12 cellular contexts compared by ENCODE assay signal in the genomic region with DNA sequence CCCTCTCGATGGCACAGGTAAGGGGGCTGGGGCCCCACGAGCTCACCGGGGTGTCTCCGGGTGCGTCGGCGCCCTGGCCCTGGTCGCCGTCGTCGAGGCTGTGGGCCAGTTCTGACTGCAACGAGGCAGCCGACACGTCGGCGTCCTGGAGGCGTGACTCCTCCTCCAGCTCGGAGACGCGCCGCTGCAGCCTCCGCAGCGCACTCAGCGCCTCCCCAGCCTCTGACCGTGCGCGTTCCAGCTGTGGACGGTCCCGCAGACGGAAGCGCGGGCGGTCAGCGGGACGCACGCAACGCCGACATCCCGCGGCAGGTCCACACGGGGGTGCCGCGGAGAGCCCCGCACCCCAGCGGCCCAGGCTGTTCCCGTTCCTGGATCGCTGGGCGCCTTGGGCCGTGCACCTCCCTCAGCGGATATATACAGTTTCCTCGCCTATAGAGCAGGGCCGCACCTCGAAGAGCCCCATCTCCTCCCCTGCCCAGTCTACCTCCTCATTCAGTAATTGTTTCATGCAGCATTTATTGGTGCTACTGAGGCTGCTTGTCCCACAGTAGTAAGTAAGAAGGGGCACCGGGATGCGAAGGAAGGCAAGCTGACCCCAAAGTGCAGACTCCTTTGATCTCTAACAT. TPM values are rescaled to one million over a fixed set of nuclear protein-coding genes. Genes with fewer than 3 reads are reported as not detected.
DNase-seq lines count a peak whose midpoint lies in the region; ATAC-seq, FAIRE-seq and TF ChIP-seq lines count a peak whose summit lies in the region.
"Had no signal": no experiment of that assay in that cellular context is flagged by ENCODE, and none has a peak within 500 bp of the region (broad histone marks: within the 10 kb centered on the region; RNA-seq: fewer than 3 reads in every experiment).

No MANE protein-coding gene starts in this region.

- H2AFZ ChIP-seq in endothelial cell of umbilical vein (ENCODE audit: low read depth, low read length) = no peak overlapping the region

- no peaks in the 10 kb centered on the region for H3K9me1 ChIP-seq in endothelial cell of umbilical vein (replicated peaks; ENCODE audit: control insufficient read depth, extremely low read depth, insufficient read depth, low read length)

- peaks cover 19% of the 10 kb centered on the region for H3K27me3 Mint-ChIP-seq in chondrocyte (ENCODE audit: low read depth)

- no peaks in the 10 kb centered on the region for H3K9me3 Mint-ChIP-seq in chondrocyte (ENCODE audit: low read depth)

- peaks cover 36 to 41% of the 10 kb centered on the region in 2 experiments for H3K27me3 ChIP-seq in endothelial cell of umbilical vein (ENCODE audit: control insufficient read depth in 2 of 2, insufficient read depth in 2 of 2, low read length in 2 of 2)
- no peaks in the 10 kb centered on the region for H3K27me3 ChIP-seq in ascending aorta

- no peaks in the 10 kb centered on the region for H4K20me1 ChIP-seq in endothelial cell of umbilical vein (replicated peaks; ENCODE audit: control insufficient read depth, extremely low read depth, insufficient read depth, low read length)

- no peak overlapping the region for H3K4me3 ChIP-seq in endothelial cell of umbilical vein (replicated peaks in 1 of 3; ENCODE audit: insufficient read depth in 1 of 3, low read depth in 1 of 3, low read length in 3 of 3)
- H3K4me3 ChIP-seq in ascending aorta = peak overlapping the region in 1 of 2 donors; percentile 46

- no peak overlapping the region for H3K9ac ChIP-seq in endothelial cell of umbilical vein (replicated peaks; ENCODE audit: extremely low read depth, insufficient read depth, low read length)

- intact Hi-C loops in endothelial cell of umbilical vein (cut with micrococcal nuclease) (loop anchor here (2.0 kb wide), 1 partner anchor 29 kb away; no protein-coding TSS in a partner anchor), ascending aorta (cut with DNase I) (loop anchor here (2.0 to 10.0 kb wide), 3 partner anchors 29 to 495 kb away; a partner anchor contains a TSS)

- H3K79me2 ChIP-seq in endothelial cell of umbilical vein (ENCODE audit: control insufficient read depth, insufficient read depth, low read length) = no peaks in the 10 kb centered on the region

- H3K4me3 Mint-ChIP-seq in chondrocyte (ENCODE audit: unreplicated experiment) = no peak overlapping the region

- H3K27ac Mint-ChIP-seq in chondrocyte (ENCODE audit: unreplicated experiment) = no peak overlapping the region

- dilution Hi-C loops in endothelial cell of umbilical vein (cut with MboI; ENCODE audit: extremely low pct_ligation_motif_present, low sequenced_read_pairs) = no loop called here

- POLR2A ChIA-PET in endothelial cell of umbilical vein (lab: Charles Lee) = no interaction called here

- no peaks in the 10 kb centered on the region for H3K4me1 Mint-ChIP-seq in chondrocyte (ENCODE audit: low read depth)

- CTCF ChIA-PET in endothelial cell of umbilical vein (lab: Charles Lee) = interaction anchor here (1.5 to 8.8 kb wide), 7 partner anchors 9 to 121 kb away, joined by 4 to 200 read pairs (median 57); a partner anchor contains a TSS

- no TSS peak for BruUV-seq in endothelial cell of umbilical vein (replicated peaks; lab: Mats Ljungman, UMichigan)

- TF ChIP-seq CTCF in endothelial cell of umbilical vein (IDR thresholded peaks at IDR 0.05; ENCODE audit: extremely low read depth in 1 of 2, insufficient read depth in 1 of 2, low read depth in 1 of 2, low read length in 2 of 2) = no peak
- no peak for TF ChIP-seq CTCF in ascending aorta (IDR thresholded peaks at IDR 0.05)
- TF ChIP-seq CTCF in chondrocyte (IDR thresholded peaks at IDR 0.05) = no peak

- H3K4me1 ChIP-seq in endothelial cell of umbilical vein (ENCODE audit: control insufficient read depth, extremely low read depth, insufficient read depth, low read length) = no peaks in the 10 kb centered on the region
- H3K4me1 ChIP-seq in ascending aorta = peaks cover 0 to 12% of the 10 kb centered on the region in 2 donors

- DNase-seq in NCI-H748 (lab: John Stamatoyannopoulos, UW; ENCODE audit: unreplicated experiment) (peak; percentile 46), NCI-H748 treated with DMSO at 0.1 percent for 48 hours (lab: John Stamatoyannopoulos, UW) (no peak), endothelial cell of umbilical vein (ENCODE audit: low read depth, low spot score) (no peak), ascending aorta (ENCODE audit: low spot score in 2 of 2) (no peak), chondrocyte (ENCODE audit: low spot score) (no peak)
- DNase-seq in activated CD4-positive, alpha-beta T cell treated with anti-CD3 and anti-CD28 coated beads for 48 hours = peak; percentile 69
- DNase-seq in stimulated activated CD4-positive, alpha-beta T cell treated with anti-CD3 and anti-CD28 coated beads, Interleukin-4, amount 100 ng/mL, for 24 hours = peak; percentile 38
- DNase-seq: AML-193 had no signal

- H3K9me3 ChIP-seq in endothelial cell of umbilical vein (replicated peaks; ENCODE audit: control insufficient read depth, insufficient read depth, low read length) = no peaks in the 10 kb centered on the region
- H3K9me3 ChIP-seq in ascending aorta = no peaks in the 10 kb centered on the region

- H3K36me3 ChIP-seq in endothelial cell of umbilical vein (ENCODE audit: control insufficient read depth in 2 of 2, extremely low read depth in 1 of 2, insufficient read depth in 2 of 2, low read length in 2 of 2) (peaks cover 0 to 9% of the 10 kb centered on the region in 2 experiments), ascending aorta (peaks cover 18 to 20% of the 10 kb centered on the region in 2 donors)

- H3K4me2 ChIP-seq in endothelial cell of umbilical vein (ENCODE audit: insufficient read depth, low read length) = no peak overlapping the region

- H3K27ac ChIP-seq in endothelial cell of umbilical vein (ENCODE audit: insufficient read depth, low read depth, low read length) = no peak overlapping the region
- no peak overlapping the region for H3K27ac ChIP-seq in ascending aorta

- peak; percentile 4 for FAIRE-seq in endothelial cell of umbilical vein (lab: Jason Lieb, UNC)
- FAIRE-seq: endometrium had no signal

- no peak for ATAC-seq in HG02973 (IDR thresholded peaks at IDR 0.05; ENCODE audit: unreplicated experiment)

- peaks cover 8% of the 10 kb centered on the region for H3K36me3 Mint-ChIP-seq in chondrocyte (ENCODE audit: low read depth)

- no peak for TF ChIP-seq POLR2A in endothelial cell of umbilical vein (IDR thresholded peaks at IDR 0.05; ENCODE audit: low read depth, low read length)

RNA-seq across cellular contexts. Expression of a gene that starts 5.8 kb away (rescaled TPM):
- total RNA-seq in endothelial cell of umbilical vein (23.9 and 24.1 TPM in 2 replicates), ascending aorta (32.6 TPM), chondrocyte (27.4 to 33.4 TPM (median 28.8 TPM) in 3 replicates)
- 36.9 and 39.3 TPM in 2 replicates for polyA plus RNA-seq in endothelial cell of umbilical vein
- 22.8 and 26.8 TPM in 2 replicates for polyA plus RNA-seq in endothelial cell of umbilical vein (2011; cell fraction: cytosol; rRNA removed)
- 87.1 and 88.5 TPM in 2 replicates for polyA plus RNA-seq in endothelial cell of umbilical vein (2011; cell fraction: nucleus; rRNA removed)
- polyA plus RNA-seq in endothelial cell of umbilical vein (2012) = 20.0 and 23.2 TPM in 2 replicates
- polyA minus RNA-seq in endothelial cell of umbilical vein = 20.0 and 24.7 TPM in 2 replicates
- polyA minus RNA-seq in endothelial cell of umbilical vein (2011; cell fraction: cytosol; rRNA and poly(A)+ RNA removed) = 40.6 TPM
- 11.1 and 13.9 TPM in 2 replicates for polyA minus RNA-seq in endothelial cell of umbilical vein (2011; cell fraction: nucleus; rRNA and poly(A)+ RNA removed)

RNA-seq across cellular contexts. Expression of a gene that starts 5.9 kb away (rescaled TPM):
- 25.8 and 28.7 TPM in 2 replicates for total RNA-seq in endothelial cell of umbilical vein
- polyA plus RNA-seq in endothelial cell of umbilical vein = 49.3 and 64.5 TPM in 2 replicates
- polyA plus RNA-seq in endothelial cell of umbilical vein (2011; cell fraction: cytosol; rRNA removed) = 29.6 and 40.3 TPM in 2 replicates
- 10.0 and 14.6 TPM in 2 replicates for polyA plus RNA-seq in endothelial cell of umbilical vein (2011; cell fraction: nucleus; rRNA removed)
- polyA plus RNA-seq in endothelial cell of umbilical vein (2012) = 39.2 and 59.0 TPM in 2 replicates
- polyA minus RNA-seq in endothelial cell of umbilical vein = 8.9 and 19.0 TPM in 2 replicates
- polyA minus RNA-seq in endothelial cell of umbilical vein (2011; cell fraction: cytosol; rRNA and poly(A)+ RNA removed) = 39.6 TPM
- polyA minus RNA-seq in endothelial cell of umbilical vein (2011; cell fraction: nucleus; rRNA and poly(A)+ RNA removed) = 3.5 and 4.7 TPM in 2 replicates
- 50.8 TPM for total RNA-seq in ascending aorta
- 74.0 to 101 TPM (median 79.3 TPM) in 3 replicates for total RNA-seq in chondrocyte

RNA-seq across cellular contexts. Expression of a gene that starts 7.1 kb away (rescaled TPM):
- total RNA-seq in endothelial cell of umbilical vein (not detected in 2 replicates), ascending aorta (not detected), chondrocyte (not detected in 3 replicates)
- polyA plus RNA-seq in endothelial cell of umbilical vein = not detected in 2 replicates
- not detected in 2 replicates for polyA plus RNA-seq in endothelial cell of umbilical vein (2011; cell fraction: cytosol; rRNA removed)
- not detected in 2 replicates for polyA plus RNA-seq in endothelial cell of umbilical vein (2011; cell fraction: nucleus; rRNA removed)
- not detected in 2 replicates for polyA plus RNA-seq in endothelial cell of umbilical vein (2012)
- not detected in 2 replicates for polyA minus RNA-seq in endothelial cell of umbilical vein
- not detected for polyA minus RNA-seq in endothelial cell of umbilical vein (2011; cell fraction: cytosol; rRNA and poly(A)+ RNA removed)
- polyA minus RNA-seq in endothelial cell of umbilical vein (2011; cell fraction: nucleus; rRNA and poly(A)+ RNA removed) = not detected in 2 replicates
- total RNA-seq: LHCN-M2 had no signal

RNA-seq across cellular contexts. Expression of a gene that starts 9.4 kb away (rescaled TPM):
- total RNA-seq in endothelial cell of umbilical vein (162 and 169 TPM in 2 replicates), ascending aorta (914 TPM), chondrocyte (156 to 177 TPM (median 165 TPM) in 3 replicates)
- 187 and 248 TPM in 2 replicates for polyA plus RNA-seq in endothelial cell of umbilical vein
- 119 and 157 TPM in 2 replicates for polyA plus RNA-seq in endothelial cell of umbilical vein (2011; cell fraction: cytosol; rRNA removed)
- 103 and 106 TPM in 2 replicates for polyA plus RNA-seq in endothelial cell of umbilical vein (2011; cell fraction: nucleus; rRNA removed)
- polyA plus RNA-seq in endothelial cell of umbilical vein (2012) = 91.5 and 114 TPM in 2 replicates
- polyA minus RNA-seq in endothelial cell of umbilical vein = 53.8 and 61.2 TPM in 2 replicates
- 98.9 TPM for polyA minus RNA-seq in endothelial cell of umbilical vein (2011; cell fraction: cytosol; rRNA and poly(A)+ RNA removed)
- polyA minus RNA-seq in endothelial cell of umbilical vein (2011; cell fraction: nucleus; rRNA and poly(A)+ RNA removed) = 26.0 and 39.8 TPM in 2 replicates

RNA-seq across cellular contexts. Expression of a gene that starts 11.6 kb away (rescaled TPM):
- total RNA-seq in endothelial cell of umbilical vein (not detected in 2 replicates), ascending aorta (not detected), chondrocyte (0.27 to 0.69 TPM in 2 of 3 replicates, not detected in the other)
- 0.28 and 0.80 TPM in 2 replicates for polyA plus RNA-seq in endothelial cell of umbilical vein
- polyA plus RNA-seq in endothelial cell of umbilical vein (2011; cell fraction: cytosol; rRNA removed) = 0.04 and 0.14 TPM in 2 replicates
- polyA plus RNA-seq in endothelial cell of umbilical vein (2011; cell fraction: nucleus; rRNA removed) = not detected in 2 replicates
- polyA plus RNA-seq in endothelial cell of umbilical vein (2012) = 0.12 and 0.25 TPM in 2 replicates
- not detected in 2 replicates for polyA minus RNA-seq in endothelial cell of umbilical vein
- polyA minus RNA-seq in endothelial cell of umbilical vein (2011; cell fraction: cytosol; rRNA and poly(A)+ RNA removed) = not detected
- polyA minus RNA-seq in endothelial cell of umbilical vein (2011; cell fraction: nucleus; rRNA and poly(A)+ RNA removed) = not detected in 2 replicates
- polyA plus RNA-seq: neural cell had no signal

Comparison
In these comparisons a context has a peak if more than half of its experiments do, and no peak if none do; other contexts are left out.
1. DNase-seq: peak in NCI-H748 (single experiment), activated CD4-positive, alpha-beta T cell treated with anti-CD3 and anti-CD28 coated beads for 48 hours (single experiment) and stimulated activated CD4-positive, alpha-beta T cell treated with anti-CD3 and anti-CD28 coated beads, Interleukin-4, amount 100 ng/mL, for 24 hours (single experiment); none in NCI-H748 treated with DMSO at 0.1 percent for 48 hours (single experiment), endothelial cell of umbilical vein (single experiment), ascending aorta (0 of 2) and chondrocyte (single experiment).